ENCODE assay signal across 17 cellular contexts in genomic region chr11:112165049-112165448, GRCh38. TPM values are rescaled to one million over a fixed set of nuclear protein-coding genes. Genes with fewer than 3 reads are reported as not detected.
DNase-seq lines count a peak whose midpoint lies in the region; TF ChIP-seq lines count a peak whose summit lies in the region.
"Had no signal": no experiment of that assay in that cellular context is flagged by ENCODE, and none has a peak within 500 bp of the region (broad histone marks: within the 10 kb centered on the region; RNA-seq: fewer than 3 reads in every experiment).

No MANE protein-coding gene starts in this region.

- DNase-seq in KBM-7, result peak; percentile 24
- DNase-seq in colonic mucosa, result no peak
- no peak for DNase-seq in mesothelial cell of epicardium (ENCODE audit: low spot score in 2 of 2, unreplicated experiment in 2 of 2)
- no peak for DNase-seq in NCI-H2029 (lab: John Stamatoyannopoulos, UW)
- DNase-seq in T-helper 1 cell, result no peak
- no peak for DNase-seq in activated naive CD4-positive, alpha-beta T cell treated with Interleukin-2 at 50 U/mL for 16 hours
- no peak for DNase-seq in T-helper 2 cell treated with Interferon-gamma antibody and Interleukin-4, amounts not matched to agents 5 μg/mL and 100 μg/mL, for 36 hours (ENCODE audit: low spot score)
- DNase-seq: Caco-2, DMS53, H7, NCI-H1436, NCI-H2081 treated with DMSO at 0.1 percent for 48 hours, NCI-H2227 treated with DMSO at 0.1 percent for 48 hours, NCI-H524, Peyer's patch, SHP77 had no signal

- H3K9ac ChIP-seq in colonic mucosa (ENCODE audit: low read depth in 2 of 2, low read length in 2 of 2), result no peak overlapping the region

- intact Hi-C loops in colonic mucosa (cut with DNase I), result no loop called here

- TF ChIP-seq CTCF in colonic mucosa (IDR thresholded peaks at IDR 0.05), result no peak
- no peak for TF ChIP-seq CTCF in mesothelial cell of epicardium (IDR thresholded peaks at IDR 0.05; ENCODE audit: unreplicated experiment)

- H3K4me1 Mint-ChIP-seq in mesothelial cell of epicardium, result peaks cover 1% of the 10 kb centered on the region
- H3K4me1 Mint-ChIP-seq in T-helper 2 cell treated with Interferon-gamma antibody and Interleukin-4, amounts not matched to agents 5 μg/mL and 100 μg/mL, for 36 hours (ENCODE audit: low read depth), result peaks cover 7% of the 10 kb centered on the region

- H3K27me3 ChIP-seq in colonic mucosa, result no peaks in the 10 kb centered on the region
- H3K27me3 ChIP-seq: Peyer's patch had no signal

- in situ Hi-C loops in KBM-7 (cut with MboI; ENCODE audit: low pct_unique_long_range_greater_than_20kb, low sequenced_read_pairs), result no loop called here

- H3K9me3 Mint-ChIP-seq in mesothelial cell of epicardium, result no peaks in the 10 kb centered on the region
- no peaks in the 10 kb centered on the region for H3K9me3 Mint-ChIP-seq in T-helper 2 cell treated with Interferon-gamma antibody and Interleukin-4, amounts not matched to agents 5 μg/mL and 100 μg/mL, for 36 hours

- no peak overlapping the region for H3K4me3 ChIP-seq in colonic mucosa
- H3K4me3 ChIP-seq: Peyer's patch had no signal

- H3K4me1 ChIP-seq in colonic mucosa, result peaks cover 7% of the 10 kb centered on the region
- H3K4me1 ChIP-seq: Peyer's patch had no signal

- no peaks in the 10 kb centered on the region for H3K36me3 ChIP-seq in colonic mucosa
- H3K36me3 ChIP-seq: Peyer's patch had no signal

- H3K27me3 Mint-ChIP-seq in mesothelial cell of epicardium (ENCODE audit: low read depth), result no peaks in the 10 kb centered on the region
- H3K27me3 Mint-ChIP-seq in T-helper 2 cell treated with Interferon-gamma antibody and Interleukin-4, amounts not matched to agents 5 μg/mL and 100 μg/mL, for 36 hours (ENCODE audit: low read depth), result peaks cover 16% of the 10 kb centered on the region

- peak overlapping the region; percentile 10 for H3K27ac Mint-ChIP-seq in mesothelial cell of epicardium
- H3K27ac Mint-ChIP-seq in T-helper 2 cell treated with Interferon-gamma antibody and Interleukin-4, amounts not matched to agents 5 μg/mL and 100 μg/mL, for 36 hours, result no peak overlapping the region

- H3K4me3 Mint-ChIP-seq in mesothelial cell of epicardium, result no peak overlapping the region
- H3K4me3 Mint-ChIP-seq in T-helper 2 cell treated with Interferon-gamma antibody and Interleukin-4, amounts not matched to agents 5 μg/mL and 100 μg/mL, for 36 hours, result no peak overlapping the region

- peak overlapping the region; percentile 79 for H3K27ac ChIP-seq in colonic mucosa

- no peaks in the 10 kb centered on the region for H3K9me3 ChIP-seq in colonic mucosa
- H3K9me3 ChIP-seq: Caco-2, Peyer's patch had no signal

- H3K36me3 Mint-ChIP-seq in mesothelial cell of epicardium, result no peaks in the 10 kb centered on the region
- H3K36me3 Mint-ChIP-seq in T-helper 2 cell treated with Interferon-gamma antibody and Interleukin-4, amounts not matched to agents 5 μg/mL and 100 μg/mL, for 36 hours (ENCODE audit: low read depth), result no peaks in the 10 kb centered on the region

RNA-seq across cellular contexts. Expression of gene IL18, which starts 1.2 kb away (rescaled TPM):
- 10 to 100 TPM; 42.3 to 63.4 TPM for total RNA-seq in colonic mucosa
- total RNA-seq in mesothelial cell of epicardium, result 0.24 to 0.31 TPM (median 0.29 TPM) in 3 replicates
- total RNA-seq: H7 had no signal

RNA-seq across cellular contexts. Expression of gene TEX12, which starts 2.1 kb away (rescaled TPM):
- total RNA-seq in colonic mucosa (under 1 TPM in 1 of 2 donors, not detected in 1; 0.42 TPM), mesothelial cell of epicardium (0.36 to 0.65 TPM in 2 of 3 replicates, not detected in the other)
- total RNA-seq: Caco-2, HT-29 had no signal

RNA-seq across cellular contexts. Expression of gene BCO2, which starts 10.3 kb away (rescaled TPM):
- 1 to 10 TPM; 1.7 to 6.0 TPM for total RNA-seq in colonic mucosa
- 38.2 to 43.4 TPM (median 38.9 TPM) in 3 replicates for total RNA-seq in mesothelial cell of epicardium

Comparison
In these comparisons a context has a peak if more than half of its experiments do, and no peak if none do; other contexts are left out.
1. RNA of gene IL18, which starts 1.2 kb away (total RNA-seq): 42.3 to 63.4 TPM in colonic mucosa; 0.24 to 0.31 TPM in mesothelial cell of epicardium; every median in the first group is over 10 times any median in the second.